ENCODE assay signal across 23 cellular contexts in the genomic region with DNA sequence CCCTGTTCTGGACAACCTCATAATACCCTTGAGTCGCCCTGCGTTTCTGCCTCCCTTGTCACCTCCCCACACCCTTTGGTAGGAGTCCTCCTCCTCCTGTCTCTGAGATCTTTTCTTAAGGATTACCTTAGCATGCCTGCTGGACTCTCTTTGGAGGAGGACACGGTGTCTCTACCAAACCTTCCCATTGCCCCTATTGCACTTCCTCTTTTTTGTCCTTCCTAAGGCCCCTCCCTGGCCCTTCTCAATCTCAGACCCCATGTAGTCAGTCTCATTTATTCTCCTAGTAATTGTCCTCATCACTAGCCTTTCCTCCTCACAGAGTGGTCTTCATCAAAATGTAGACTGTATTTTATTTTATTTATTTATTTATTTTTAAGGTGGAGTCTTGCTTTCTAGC.
"Had no signal": no experiment of that assay in that cellular context is flagged by ENCODE, and none has a peak within 500 bp of the region (broad histone marks: within the 10 kb centered on the region; RNA-seq: fewer than 3 reads in every experiment).

No MANE protein-coding gene starts in this region.

- H3K4me1 ChIP-seq: left ventricle myocardium inferior, pancreas, psoas muscle, right atrium auricular region, tibial artery had no signal

- H3K27ac ChIP-seq: cardiac muscle cell, hepatocyte, left ventricle myocardium inferior, neutrophil, pancreas, psoas muscle, right atrium auricular region, tibial artery had no signal

- DNase-seq: activated naive CD4-positive, alpha-beta T cell; activated T-cell treated with anti-CD3 and anti-CD28 coated beads, Interleukin-2, amount 50 U/mL, for 4 hours; effector CD4-positive, alpha-beta T cell; erythroblast; glutamatergic neuron; immature natural killer cell; left ventricle myocardium inferior; midbrain; pancreas; psoas muscle; stimulated activated CD4-positive, alpha-beta T cell treated with anti-CD3 and anti-CD28 coated beads, Interleukin-4, amount 100 ng/mL, for 4 hours; stimulated activated naive CD8-positive, alpha-beta T cell treated with anti-CD3 and anti-CD28 coated beads, Interleukin-15, Interleukin-2, amounts not matched to agents 100 U/mL and 50 U/mL, for 24 hours; T-helper 9 cell; tibial artery had no signal

- H2AFZ ChIP-seq: hepatocyte had no signal

- H3K27ac Mint-ChIP-seq: activated naive CD8-positive, alpha-beta T cell; activated T-helper 2 cell treated with anti-CD3 and anti-CD28 coated beads, Interferon-gamma antibody, Interleukin-2, Interleukin-4, amounts not matched to agents 10 μg/mL and 5 μg/mL and 100 μg/mL, durations not matched to agents 14 hours and 24 hours and 36 hours; dendritic cell treated with granulocyte-macrophage colony-stimulating factor and Interleukin-4, amounts not matched to agents 40 ng/mL and 50 ng/mL, for 4 days; immature natural killer cell; natural killer cell treated with Interleukin-12 subunit alpha and Interleukin-12 subunit beta and Interleukin-15 and Interleukin-18, amount 100 ng/mL, for 72 hours; WTC11 had no signal

- H3K9me3 Mint-ChIP-seq: activated T-cell treated with anti-CD3 and anti-CD28 coated beads, Interleukin-2, amount 50 U/mL, for 4 hours; activated T-helper 2 cell treated with anti-CD3 and anti-CD28 coated beads, Interferon-gamma antibody, Interleukin-2, Interleukin-4, amounts not matched to agents 10 μg/mL and 5 μg/mL and 100 μg/mL, durations not matched to agents 14 hours and 24 hours and 36 hours had no signal

- H3K36me3 Mint-ChIP-seq: immature natural killer cell; natural killer cell treated with Interleukin-12 subunit alpha and Interleukin-12 subunit beta and Interleukin-15 and Interleukin-18, amount 100 ng/mL, for 72 hours had no signal

- ATAC-seq: natural killer cell treated with Interleukin-12 subunit alpha and Interleukin-12 subunit beta and Interleukin-15 and Interleukin-18, amount 100 ng/mL, for 72 hours; pancreas; psoas muscle; WTC11 had no signal

- H3K36me3 ChIP-seq: cardiac muscle cell, left ventricle myocardium inferior, neutrophil, pancreas, right atrium auricular region, tibial artery had no signal

- H3K4me3 Mint-ChIP-seq: activated naive CD8-positive, alpha-beta T cell; activated T-cell treated with anti-CD3 and anti-CD28 coated beads, Interleukin-2, amount 50 U/mL, for 4 hours; dendritic cell treated with granulocyte-macrophage colony-stimulating factor and Interleukin-4, amounts not matched to agents 40 ng/mL and 50 ng/mL, for 4 days; immature natural killer cell; natural killer cell treated with Interleukin-12 subunit alpha and Interleukin-12 subunit beta and Interleukin-15 and Interleukin-18, amount 100 ng/mL, for 72 hours; WTC11 had no signal

- H3K4me2 ChIP-seq: hepatocyte had no signal

- H3K4me1 Mint-ChIP-seq: immature natural killer cell, WTC11 had no signal

- H3K79me2 ChIP-seq: hepatocyte had no signal

- H3K9me3 ChIP-seq: neutrophil, pancreas, psoas muscle had no signal

- H3K27me3 Mint-ChIP-seq: dendritic cell treated with granulocyte-macrophage colony-stimulating factor and Interleukin-4, amounts not matched to agents 40 ng/mL and 50 ng/mL, for 4 days had no signal

- H3K27me3 ChIP-seq: cardiac muscle cell, hepatocyte, neutrophil, pancreas, right atrium auricular region, tibial artery had no signal

- H3K4me3 ChIP-seq: cardiac muscle cell, hepatocyte, left ventricle myocardium inferior, pancreas, psoas muscle, right atrium auricular region, tibial artery had no signal
